In the genomic region with DNA sequence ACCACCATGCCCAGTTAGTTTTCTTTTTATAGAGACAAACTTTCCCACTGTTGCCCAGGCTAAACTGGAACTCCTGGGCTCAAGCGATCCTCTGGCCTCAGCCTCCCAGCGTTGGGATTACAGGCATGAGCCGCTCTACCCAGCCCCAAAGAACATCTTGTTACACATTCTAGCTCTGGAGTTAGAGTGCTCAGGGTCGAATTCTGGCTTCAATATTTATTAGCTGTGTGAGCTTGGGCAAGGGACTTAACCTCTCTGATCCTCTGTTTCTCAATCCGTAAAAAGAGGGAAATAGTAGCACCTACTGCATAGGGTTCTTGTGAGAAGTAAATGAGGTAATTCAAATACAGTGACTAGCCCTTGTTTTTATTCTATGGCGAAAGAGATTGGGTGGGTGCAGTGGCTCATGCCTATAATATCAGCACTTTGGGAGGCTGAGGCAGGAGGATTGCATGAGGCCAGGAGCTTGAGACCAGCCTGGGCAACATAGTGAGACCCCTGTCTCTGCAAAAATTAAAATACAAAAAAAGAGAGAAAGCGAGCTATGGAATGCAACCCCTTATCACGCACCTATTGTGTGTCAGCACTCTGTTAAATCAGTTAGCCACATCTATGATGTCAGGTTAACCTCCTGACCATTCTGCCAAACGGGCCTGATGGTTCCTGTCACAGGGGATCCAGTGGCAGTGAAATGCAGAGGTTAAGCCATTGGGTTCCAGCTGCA, we compare ENCODE assay signal across 1 cellular context.
A peak's percentile ranks its signal among the peaks of the same experiment; 100 is the strongest.
TF ChIP-seq lines count a peak whose summit lies in the region.

No MANE protein-coding gene starts in this region.

TF ChIP-seq in GM12878, 131 proteins besides CTCF, POLR2A, EP300 and RAD21:
- TF ChIP-seq CREB1 (IDR thresholded peaks at IDR 0.05; ENCODE audit: low read depth), result no peak
- no peak for TF ChIP-seq WRNIP1 (IDR thresholded peaks at IDR 0.05; ENCODE audit: borderline replicate concordance, low read depth, low read length)
- no peak for TF ChIP-seq POU2F2 (IDR thresholded peaks at IDR 0.05; ENCODE audit: borderline replicate concordance, low read depth, low read length)
- peak; percentile 80; the same call in 1 of the 2 replicates for TF ChIP-seq KDM1A (IDR thresholded peaks at IDR 0.05; ENCODE audit: borderline replicate concordance)
- TF ChIP-seq MEF2A (IDR thresholded peaks at IDR 0.05; ENCODE audit: insufficient read depth, low read depth, low read length), result no peak
- TF ChIP-seq RUNX3 (IDR thresholded peaks at IDR 0.05; ENCODE audit: low read length), result no peak; the same call in 1 of the 2 replicates
- no peak for TF ChIP-seq CEBPZ (IDR thresholded peaks at IDR 0.05; ENCODE audit: low read depth, low read length)
- TF ChIP-seq SMARCA5 (IDR thresholded peaks at IDR 0.05), result peak; percentile 55; the same call in 1 of the 2 replicates
- peak; percentile 77 for TF ChIP-seq ZNF217 (IDR thresholded peaks at IDR 0.05)
- no peak for TF ChIP-seq CBX3 (IDR thresholded peaks at IDR 0.05; ENCODE audit: borderline replicate concordance, low read depth)
- no peak for TF ChIP-seq MYC (IDR thresholded peaks at IDR 0.05; ENCODE audit: insufficient read depth, insufficient read length, insufficient replicate concordance, low read length, severe bottlenecking)
